15 cellular contexts compared by ENCODE assay signal in genomic region chr11:111923951-111924350, GRCh38. TPM values are rescaled to one million over a fixed set of nuclear protein-coding genes. Genes with fewer than 3 reads are reported as not detected.
A peak's percentile ranks its signal among the peaks of the same experiment; 100 is the strongest.
DNase-seq lines count a peak whose midpoint lies in the region; ATAC-seq and TF ChIP-seq lines count a peak whose summit lies in the region.
"Had no signal": no experiment of that assay in that cellular context is flagged by ENCODE, and none has a peak within 500 bp of the region (broad histone marks: within the 10 kb centered on the region; RNA-seq: fewer than 3 reads in every experiment).

No MANE protein-coding gene starts in this region.

- DNase-seq in OCI-LY7 (ENCODE audit: low spot score): no peak
- no peak for DNase-seq in psoas muscle
- DNase-seq in activated CD4-positive, alpha-beta T cell treated with anti-CD3 and anti-CD28 coated beads for 4 hours: no peak
- DNase-seq: activated CD4-positive, alpha-beta memory T cell treated with anti-CD3 and anti-CD28 coated beads for 36 hours; AML-193; erythroblast; NCI-H1092 treated with DMSO at 0.1 percent for 48 hours; NCI-H82; SW 1271 had no signal

- no peak for ATAC-seq in gastroesophageal sphincter
- no peak for ATAC-seq in psoas muscle
- no peak for ATAC-seq in GM19467 (IDR thresholded peaks at IDR 0.05; ENCODE audit: unreplicated experiment)
- ATAC-seq in HG02885 (IDR thresholded peaks at IDR 0.05; ENCODE audit: poor library complexity, unreplicated experiment): no peak
- ATAC-seq in GM18907 (IDR thresholded peaks at IDR 0.05; ENCODE audit: unreplicated experiment): no peak
- ATAC-seq: activated naive CD4-positive, alpha-beta T cell treated with anti-CD3 and anti-CD28 coated beads, Interleukin-2, amount 50 U/mL, for 72 hours had no signal

- H3K79me2 ChIP-seq in OCI-LY7 (ENCODE audit: insufficient read depth, low read depth, low read length): no peaks in the 10 kb centered on the region

- no peaks in the 10 kb centered on the region for H3K9me3 ChIP-seq in OCI-LY7 (ENCODE audit: low read length)
- no peaks in the 10 kb centered on the region for H3K9me3 ChIP-seq in gastroesophageal sphincter
- H3K9me3 ChIP-seq in psoas muscle: no peaks in the 10 kb centered on the region

- H3K4me1 ChIP-seq in OCI-LY7 (ENCODE audit: insufficient read depth, low read length, poor library complexity, severe bottlenecking): peaks cover 14% of the 10 kb centered on the region
- H3K4me1 ChIP-seq in gastroesophageal sphincter: peaks cover 8 to 59% (median 28%) of the 10 kb centered on the region in 3 donors
- peaks cover 66% of the 10 kb centered on the region for H3K4me1 ChIP-seq in psoas muscle

- TF ChIP-seq POLR2A in gastroesophageal sphincter (IDR thresholded peaks at IDR 0.05): no peak

- no peaks in the 10 kb centered on the region for H4K20me1 ChIP-seq in OCI-LY7 (ENCODE audit: insufficient read depth, low read length)

- TF ChIP-seq CTCF in 22Rv1 (IDR thresholded peaks at IDR 0.05): no peak
- TF ChIP-seq CTCF in OCI-LY7 (conservative IDR thresholded peaks at IDR 0.05; ENCODE audit: low read length): no peak
- TF ChIP-seq CTCF in gastroesophageal sphincter (IDR thresholded peaks at IDR 0.05): no peak
- TF ChIP-seq CTCF in psoas muscle (IDR thresholded peaks at IDR 0.05): no peak

- CTCF ChIA-PET in OCI-LY7 (lab: Charles Lee; ENCODE audit: unreplicated experiment): no interaction called here

- no peaks in the 10 kb centered on the region for H3K9me2 ChIP-seq in OCI-LY7 (ENCODE audit: insufficient read depth, low read length)

- H3K4me2 ChIP-seq in OCI-LY7 (ENCODE audit: low read length): no peak overlapping the region

- POLR2A ChIA-PET in OCI-LY7 (lab: Charles Lee): interaction anchor here (1.1 to 3.6 kb wide), 3 partner anchors 13 to 163 kb away, joined by 3 to 54 read pairs (median 4); partner anchors contain the start of gene DIXDC1

- no peak for TF ChIP-seq EP300 in gastroesophageal sphincter (IDR thresholded peaks at IDR 0.05)

- BruUV-seq in OCI-LY7 (replicated peaks; lab: Mats Ljungman, UMichigan): no TSS peak

- H2AFZ ChIP-seq in OCI-LY7 (ENCODE audit: low read length): 0 out of 2 replicates have a peak overlapping the region, but pooled peaks have one; percentile 61

- H3K27me3 ChIP-seq in gastroesophageal sphincter: no peaks in the 10 kb centered on the region
- no peaks in the 10 kb centered on the region for H3K27me3 ChIP-seq in psoas muscle (ENCODE audit: insufficient read depth in 3 of 3, low read length in 2 of 3)

- intact Hi-C loops in OCI-LY7 (cut with micrococcal nuclease; ENCODE audit: unreplicated experiment) (no loop called here), psoas muscle (cut with DNase I) (no loop called here)

- H3K36me3 ChIP-seq in OCI-LY7 (ENCODE audit: insufficient read depth, low read length) (no peaks in the 10 kb centered on the region), gastroesophageal sphincter (no peaks in the 10 kb centered on the region), psoas muscle (ENCODE audit: insufficient read depth in 1 of 2, low read depth in 1 of 2) (no peaks in the 10 kb centered on the region)

- H3K4me3 ChIP-seq in OCI-LY7 (ENCODE audit: low read depth, low read length, poor library complexity, severe bottlenecking) (no peak overlapping the region), gastroesophageal sphincter (no peak overlapping the region), psoas muscle (peak overlapping the region; percentile 63)

- H3K27ac ChIP-seq in 22Rv1 (peak overlapping the region; percentile 80), OCI-LY7 (ENCODE audit: low read depth, low read length, poor library complexity, severe bottlenecking) (no peak overlapping the region), gastroesophageal sphincter (peak overlapping the region; percentile 91 to 99 (median 94)), psoas muscle (peak overlapping the region; percentile 91)

RNA-seq across cellular contexts. Expression of gene C11orf52, which starts 5.2 kb away (rescaled TPM):
- not detected in 2 replicates for total RNA-seq in OCI-LY7 (2014; rRNA removed; shearing (Covaris generic))
- total RNA-seq in OCI-LY7 (2022): not detected in 2 replicates
- total RNA-seq in gastroesophageal sphincter: 1 to 10 TPM in 3 of 4 donors, not detected in 1; 2.4 to 3.3 (median 3.1) TPM
- total RNA-seq in psoas muscle: 10 to 100 TPM in 1 of 4 donors, 1 to 10 TPM in 3; 6.2 to 12.3 (median 8.3) TPM
- polyA plus RNA-seq in psoas muscle: 10 to 100 TPM in 1 of 3 donors, 1 to 10 TPM in 2; 1.0 to 24.5 (median 4.4) TPM
- total RNA-seq: activated CD4-positive, alpha-beta memory T cell treated with anti-CD3 and anti-CD28 coated beads for 36 hours; activated naive CD4-positive, alpha-beta T cell treated with anti-CD3 and anti-CD28 coated beads, Interleukin-2, amount 50 U/mL, for 72 hours had no signal

RNA-seq across cellular contexts. Expression of gene HSPB2, which starts 11.4 kb away (rescaled TPM):
- total RNA-seq in OCI-LY7 (2014; rRNA removed; shearing (Covaris generic)): not detected in 2 replicates
- total RNA-seq in OCI-LY7 (2022) (not detected in 2 replicates), gastroesophageal sphincter (1 to 10 TPM in 3 of 4 donors, under 1 TPM in 1; 0.78 to 5.5 (median 3.0) TPM), psoas muscle (10 to 100 TPM; 20.2 to 40.4 (median 27.2) TPM)
- 10 to 100 TPM; 23.6 to 55.5 (median 25.0) TPM for polyA plus RNA-seq in psoas muscle
- total RNA-seq: activated CD4-positive, alpha-beta memory T cell treated with anti-CD3 and anti-CD28 coated beads for 36 hours; activated naive CD4-positive, alpha-beta T cell treated with anti-CD3 and anti-CD28 coated beads, Interleukin-2, amount 50 U/mL, for 72 hours had no signal

RNA-seq across cellular contexts. Expression of gene CRYAB, which starts 12.4 kb away (rescaled TPM):
- not detected in 2 replicates for total RNA-seq in OCI-LY7 (2014; rRNA removed; shearing (Covaris generic))
- not detected in 2 replicates for total RNA-seq in OCI-LY7 (2022)
- total RNA-seq in gastroesophageal sphincter: 100 to 1,000 TPM; 254 to 440 (median 294) TPM
- total RNA-seq in psoas muscle: over 10,000 TPM in 2 of 4 donors, 1,000 to 10,000 TPM in 2; 5,216 to 12,187 (median 10,501) TPM
- over 10,000 TPM in 1 of 3 donors, 1,000 to 10,000 TPM in 2; 4,737 to 11,496 (median 9,489) TPM for polyA plus RNA-seq in psoas muscle
- total RNA-seq: activated CD4-positive, alpha-beta memory T cell treated with anti-CD3 and anti-CD28 coated beads for 36 hours; activated naive CD4-positive, alpha-beta T cell treated with anti-CD3 and anti-CD28 coated beads, Interleukin-2, amount 50 U/mL, for 72 hours had no signal

RNA-seq across cellular contexts. Expression of gene DIXDC1, which starts 13.2 kb away (rescaled TPM):
- total RNA-seq in OCI-LY7 (2014; rRNA removed; shearing (Covaris generic)): 5.5 and 6.9 TPM in 2 replicates
- total RNA-seq in OCI-LY7 (2022) (5.5 and 7.3 TPM in 2 replicates), gastroesophageal sphincter (100 to 1,000 TPM; 125 to 164 (median 153) TPM), psoas muscle (10 to 100 TPM in 2 of 4 donors, 1 to 10 TPM in 2; 4.5 to 12.9 (median 9.6) TPM)
- 1 to 10 TPM; 1.4 to 4.9 (median 2.6) TPM for polyA plus RNA-seq in psoas muscle

RNA-seq across cellular contexts. Expression of gene CFAP68, which starts 44.6 kb away (rescaled TPM):
- total RNA-seq in OCI-LY7 (2014; rRNA removed; shearing (Covaris generic)): 14.8 and 17.3 TPM in 2 replicates
- total RNA-seq in OCI-LY7 (2022): 18.8 and 22.4 TPM in 2 replicates
- total RNA-seq in gastroesophageal sphincter: 10 to 100 TPM; 11.7 to 19.3 (median 17.5) TPM
- 10 to 100 TPM in 2 of 4 donors, 1 to 10 TPM in 2; 6.6 to 17.7 (median 11.8) TPM for total RNA-seq in psoas muscle
- 1 to 10 TPM; 4.4 to 7.6 (median 4.8) TPM for polyA plus RNA-seq in psoas muscle

Comparison
In these comparisons a context has a peak if more than half of its experiments do, and no peak if none do; other contexts are left out.
1. RNA of gene CRYAB, which starts 12.4 kb away (total RNA-seq): 5,216 to 12,187 TPM in psoas muscle and 254 to 440 TPM in gastroesophageal sphincter; not detected in OCI-LY7; every median in the first group is over 100 times any median in the second.